ENCODE assay signal across 1 cellular context in the genomic region with DNA sequence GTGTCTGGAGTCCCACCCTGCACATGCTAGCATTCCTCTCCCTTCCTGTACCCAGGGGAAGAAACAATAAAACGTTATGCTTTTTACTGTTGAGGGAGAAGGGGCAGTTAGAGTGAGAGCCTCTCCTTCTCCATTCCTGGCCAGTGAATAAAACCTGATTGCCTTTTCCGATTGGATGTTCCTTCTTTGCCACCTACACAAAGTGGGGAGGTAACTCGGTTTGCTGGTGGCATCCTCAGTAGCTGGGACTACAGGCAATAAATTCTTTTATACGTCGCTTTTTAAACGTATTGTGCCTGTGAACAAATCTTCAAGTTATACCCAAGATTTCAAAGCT.
TF ChIP-seq lines count a peak whose summit lies in the region.

No MANE protein-coding gene starts in this region.

TF ChIP-seq in GM23338, 12 proteins besides CTCF, POLR2A, EP300 and RAD21 (continued from another document):
- TF ChIP-seq, protein P1, sequence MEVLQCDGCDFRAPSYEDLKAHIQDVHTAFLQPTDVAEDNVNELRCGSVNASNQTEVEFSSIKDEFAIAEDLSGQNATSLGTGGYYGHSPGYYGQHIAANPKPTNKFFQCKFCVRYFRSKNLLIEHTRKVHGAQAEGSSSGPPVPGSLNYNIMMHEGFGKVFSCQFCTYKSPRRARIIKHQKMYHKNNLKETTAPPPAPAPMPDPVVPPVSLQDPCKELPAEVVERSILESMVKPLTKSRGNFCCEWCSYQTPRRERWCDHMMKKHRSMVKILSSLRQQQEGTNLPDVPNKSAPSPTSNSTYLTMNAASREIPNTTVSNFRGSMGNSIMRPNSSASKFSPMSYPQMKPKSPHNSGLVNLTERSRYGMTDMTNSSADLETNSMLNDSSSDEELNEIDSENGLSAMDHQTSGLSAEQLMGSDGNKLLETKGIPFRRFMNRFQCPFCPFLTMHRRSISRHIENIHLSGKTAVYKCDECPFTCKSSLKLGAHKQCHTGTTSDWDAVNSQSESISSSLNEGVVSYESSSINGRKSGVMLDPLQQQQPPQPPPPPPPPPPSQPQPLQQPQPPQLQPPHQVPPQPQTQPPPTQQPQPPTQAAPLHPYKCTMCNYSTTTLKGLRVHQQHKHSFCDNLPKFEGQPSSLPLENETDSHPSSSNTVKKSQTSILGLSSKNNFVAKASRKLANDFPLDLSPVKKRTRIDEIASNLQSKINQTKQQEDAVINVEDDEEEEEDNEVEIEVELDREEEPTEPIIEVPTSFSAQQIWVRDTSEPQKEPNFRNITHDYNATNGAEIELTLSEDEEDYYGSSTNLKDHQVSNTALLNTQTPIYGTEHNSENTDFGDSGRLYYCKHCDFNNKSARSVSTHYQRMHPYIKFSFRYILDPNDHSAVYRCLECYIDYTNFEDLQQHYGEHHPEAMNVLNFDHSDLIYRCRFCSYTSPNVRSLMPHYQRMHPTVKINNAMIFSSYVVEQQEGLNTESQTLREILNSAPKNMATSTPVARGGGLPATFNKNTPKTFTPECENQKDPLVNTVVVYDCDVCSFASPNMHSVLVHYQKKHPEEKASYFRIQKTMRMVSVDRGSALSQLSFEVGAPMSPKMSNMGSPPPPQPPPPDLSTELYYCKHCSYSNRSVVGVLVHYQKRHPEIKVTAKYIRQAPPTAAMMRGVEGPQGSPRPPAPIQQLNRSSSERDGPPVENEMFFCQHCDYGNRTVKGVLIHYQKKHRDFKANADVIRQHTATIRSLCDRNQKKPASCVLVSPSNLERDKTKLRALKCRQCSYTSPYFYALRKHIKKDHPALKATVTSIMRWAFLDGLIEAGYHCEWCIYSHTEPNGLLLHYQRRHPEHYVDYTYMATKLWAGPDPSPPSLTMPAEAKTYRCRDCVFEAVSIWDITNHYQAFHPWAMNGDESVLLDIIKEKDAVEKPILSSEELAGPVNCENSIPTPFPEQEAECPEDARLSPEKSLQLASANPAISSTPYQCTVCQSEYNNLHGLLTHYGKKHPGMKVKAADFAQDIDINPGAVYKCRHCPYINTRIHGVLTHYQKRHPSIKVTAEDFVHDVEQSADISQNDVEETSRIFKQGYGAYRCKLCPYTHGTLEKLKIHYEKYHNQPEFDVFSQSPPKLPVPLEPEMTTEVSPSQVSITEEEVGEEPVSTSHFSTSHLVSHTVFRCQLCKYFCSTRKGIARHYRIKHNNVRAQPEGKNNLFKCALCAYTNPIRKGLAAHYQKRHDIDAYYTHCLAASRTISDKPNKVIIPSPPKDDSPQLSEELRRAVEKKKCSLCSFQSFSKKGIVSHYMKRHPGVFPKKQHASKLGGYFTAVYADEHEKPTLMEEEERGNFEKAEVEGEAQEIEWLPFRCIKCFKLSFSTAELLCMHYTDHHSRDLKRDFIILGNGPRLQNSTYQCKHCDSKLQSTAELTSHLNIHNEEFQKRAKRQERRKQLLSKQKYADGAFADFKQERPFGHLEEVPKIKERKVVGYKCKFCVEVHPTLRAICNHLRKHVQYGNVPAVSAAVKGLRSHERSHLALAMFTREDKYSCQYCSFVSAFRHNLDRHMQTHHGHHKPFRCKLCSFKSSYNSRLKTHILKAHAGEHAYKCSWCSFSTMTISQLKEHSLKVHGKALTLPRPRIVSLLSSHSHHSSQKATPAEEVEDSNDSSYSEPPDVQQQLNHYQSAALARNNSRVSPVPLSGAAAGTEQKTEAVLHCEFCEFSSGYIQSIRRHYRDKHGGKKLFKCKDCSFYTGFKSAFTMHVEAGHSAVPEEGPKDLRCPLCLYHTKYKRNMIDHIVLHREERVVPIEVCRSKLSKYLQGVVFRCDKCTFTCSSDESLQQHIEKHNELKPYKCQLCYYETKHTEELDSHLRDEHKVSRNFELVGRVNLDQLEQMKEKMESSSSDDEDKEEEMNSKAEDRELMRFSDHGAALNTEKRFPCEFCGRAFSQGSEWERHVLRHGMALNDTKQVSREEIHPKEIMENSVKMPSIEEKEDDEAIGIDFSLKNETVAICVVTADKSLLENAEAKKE (CRISPR knock-in tag; IDR thresholded peaks at IDR 0.05), result no peak
- no peak for TF ChIP-seq STAT1 (IDR thresholded peaks at IDR 0.05; ENCODE audit: unreplicated experiment)
